ENCODE assay signal across 27 cellular contexts in genomic region chr15:89498574-89498906, GRCh38. TPM values are rescaled to one million over a fixed set of nuclear protein-coding genes. Genes with fewer than 3 reads are reported as not detected.
DNase-seq lines count a peak whose midpoint lies in the region; ATAC-seq and TF ChIP-seq lines count a peak whose summit lies in the region.
"Had no signal": no experiment of that assay in that cellular context is flagged by ENCODE, and none has a peak within 500 bp of the region (broad histone marks: within the 10 kb centered on the region; RNA-seq: fewer than 3 reads in every experiment).

No MANE protein-coding gene starts in this region.

- no peak for TF ChIP-seq CTCF in C4-2B (conservative IDR thresholded peaks at IDR 0.05)

- no peaks in the 10 kb centered on the region for H3K9me3 ChIP-seq in MG63
- H3K9me3 ChIP-seq: left ventricle myocardium inferior, SJSA1, transverse colon had no signal

- intact Hi-C loops in sciatic nerve (cut with DNase I): loop anchor here (10.0 kb wide), 1 partner anchor 64 kb away; no protein-coding TSS in a partner anchor

- H3K36me3 ChIP-seq in MG63: no peaks in the 10 kb centered on the region
- H3K36me3 ChIP-seq: cardiac muscle cell, left ventricle myocardium inferior, SJSA1, transverse colon had no signal

- H3K4me3 ChIP-seq in MG63: no peak overlapping the region
- H3K4me3 ChIP-seq: cardiac muscle cell, GM12878, left ventricle myocardium inferior, SJSA1, transverse colon had no signal

- H3K27ac ChIP-seq in C4-2B: peak overlapping the region; percentile 52
- H3K27ac ChIP-seq: cardiac muscle cell, left ventricle myocardium inferior, SJSA1, transverse colon had no signal

- DNase-seq in MG63 (peak; percentile 78), ecto neural progenitor cell (ENCODE audit: low spot score) (peak; percentile 8), sciatic nerve (ENCODE audit: low spot score) (peak; percentile 17), NK-92 (lab: John Stamatoyannopoulos, UW; ENCODE audit: unreplicated experiment) (no peak), NOMO-1 treated with DMSO at 0.1 percent for 48 hours (lab: John Stamatoyannopoulos, UW; ENCODE audit: unreplicated experiment) (no peak)
- DNase-seq: activated CD4-positive, alpha-beta T cell treated with anti-CD3 and anti-CD28 coated beads, Interleukin-2, amount 50 U/mL, for 48 hours; activated naive CD8-positive, alpha-beta T cell treated with anti-CD3 and anti-CD28 coated beads for 36 hours; aorta; cortex of kidney; hypothalamus; left ventricle myocardium inferior; naive thymus-derived CD4-positive, alpha-beta T cell; NCI-H1105; NCI-H1930; NCI-H524; nucleus accumbens; T-helper 1 cell had no signal

- ATAC-seq in sciatic nerve (no peak), HG02870 (IDR thresholded peaks at IDR 0.05; ENCODE audit: unreplicated experiment) (no peak)
- ATAC-seq: GM12878; naive thymus-derived CD4-positive, alpha-beta T cell had no signal

- H3K27me3 ChIP-seq in MG63: peaks cover 4% of the 10 kb centered on the region; the same call in 1 of the 2 replicates

RNA-seq across cellular contexts. Expression of gene RHCG, which starts 2.2 kb away (rescaled TPM):
- total RNA-seq in MG63 (2014; rRNA removed; shearing (Covaris generic); ENCODE audit: low replicate concordance): not detected in 2 replicates
- total RNA-seq in sciatic nerve: not detected
- total RNA-seq: activated naive CD8-positive, alpha-beta T cell treated with anti-CD3 and anti-CD28 coated beads for 36 hours; aorta; cardiac muscle cell; CD4-positive, alpha-beta T cell; Daoy; endodermal cell; IMR-90; naive thymus-derived CD4-positive, alpha-beta T cell; SJSA1 had no signal

Comparison
In these comparisons a context has a peak if more than half of its experiments do, and no peak if none do; other contexts are left out.
1. DNase-seq: peak in MG63 (single experiment), ecto neural progenitor cell (single experiment) and sciatic nerve (single experiment); none in NK-92 (single experiment) and NOMO-1 treated with DMSO at 0.1 percent for 48 hours (single experiment).